9 cellular contexts compared by ENCODE assay signal in genomic region chr2:68769586-68770270, GRCh38. TPM values are rescaled to one million over a fixed set of nuclear protein-coding genes. Genes with fewer than 3 reads are reported as not detected.
DNase-seq lines count a peak whose midpoint lies in the region; ATAC-seq and TF ChIP-seq lines count a peak whose summit lies in the region.
"Had no signal": no experiment of that assay in that cellular context is flagged by ENCODE, and none has a peak within 500 bp of the region (broad histone marks: within the 10 kb centered on the region; RNA-seq: fewer than 3 reads in every experiment).

No MANE protein-coding gene starts in this region.

- ATAC-seq in activated T-cell treated with anti-CD3 and anti-CD28 coated beads, Interleukin-2, amount 50 U/mL, for 72 hours (replicated peaks in 1 of 2): no peak
- ATAC-seq in left lung (no peak), GM18868 (IDR thresholded peaks at IDR 0.05; ENCODE audit: unreplicated experiment) (no peak)

- no peaks in the 10 kb centered on the region for H3K27me3 ChIP-seq in left lung
- H3K27me3 ChIP-seq in transverse colon: no peaks in the 10 kb centered on the region

- no peak for TF ChIP-seq POLR2A in transverse colon (IDR thresholded peaks at IDR 0.05)

- no peak for TF ChIP-seq EP300 in transverse colon (IDR thresholded peaks at IDR 0.05; ENCODE audit: low read depth)

- H3K4me1 Mint-ChIP-seq in activated naive CD4-positive, alpha-beta T cell treated with anti-CD3 and anti-CD28 coated beads, Interleukin-2, amount 50 U/mL, for 24 hours: peaks cover 99% of the 10 kb centered on the region
- H3K4me1 Mint-ChIP-seq in activated T-cell treated with anti-CD3 and anti-CD28 coated beads, Interleukin-2, amount 50 U/mL, for 72 hours (ENCODE audit: low read depth): peaks cover 100% of the 10 kb centered on the region

- intact Hi-C loops in left lung (cut with DNase I) (no loop called here), transverse colon (cut with DNase I; ENCODE audit: low total_unique reads) (no loop called here)

- 76 to 80% methylated on average over 5 to 6 of the region's 6 CpGs for WGBS in transverse colon (ENCODE audit: low coverage in 1 of 2), 2 donors

- H3K27ac Mint-ChIP-seq in activated naive CD4-positive, alpha-beta T cell treated with anti-CD3 and anti-CD28 coated beads, Interleukin-2, amount 50 U/mL, for 24 hours: peak overlapping the region; percentile 92
- H3K27ac Mint-ChIP-seq in activated T-cell treated with anti-CD3 and anti-CD28 coated beads, Interleukin-2, amount 50 U/mL, for 72 hours: peak overlapping the region; percentile 27

- DNase-seq in activated naive CD4-positive, alpha-beta T cell treated with Interleukin-2 at 50 U/mL for 16 hours: no peak
- no peak for DNase-seq in activated T-cell treated with anti-CD3 and anti-CD28 coated beads, Interleukin-2, amount 50 U/mL, for 72 hours
- DNase-seq in left lung: no peak
- DNase-seq in transverse colon: no peak
- no peak for DNase-seq in NCI-H1048 (lab: John Stamatoyannopoulos, UW)
- DNase-seq in iPS-NIHi7 (ENCODE audit: extremely low spot score): no peak
- DNase-seq: NCI-H345 had no signal

- H3K9me3 ChIP-seq in left lung: no peaks in the 10 kb centered on the region
- H3K9me3 ChIP-seq in transverse colon: no peaks in the 10 kb centered on the region

- H3K27ac ChIP-seq in left lung (peak overlapping the region; percentile 76 to 91), transverse colon (peak overlapping the region; percentile 55 to 79 (median 65))

- in situ Hi-C loops in transverse colon (cut with MboI; ENCODE audit: low pct_ligation_motif_present in 1 of 4, low pct_unique_long_range_greater_than_20kb in 1 of 4, low sequenced_read_pairs in 3 of 4): no loop called here

- TF ChIP-seq CTCF in left lung (IDR thresholded peaks at IDR 0.05) (no peak), transverse colon (IDR thresholded peaks at IDR 0.05) (no peak)

- H3K4me1 ChIP-seq in left lung: peaks cover 48 to 99% of the 10 kb centered on the region in 2 donors
- peaks cover 2 to 73% (median 15%) of the 10 kb centered on the region in 4 donors for H3K4me1 ChIP-seq in transverse colon

- no peaks in the 10 kb centered on the region for H3K9me3 Mint-ChIP-seq in activated naive CD4-positive, alpha-beta T cell treated with anti-CD3 and anti-CD28 coated beads, Interleukin-2, amount 50 U/mL, for 24 hours
- no peaks in the 10 kb centered on the region for H3K9me3 Mint-ChIP-seq in activated T-cell treated with anti-CD3 and anti-CD28 coated beads, Interleukin-2, amount 50 U/mL, for 72 hours

- H3K4me3 Mint-ChIP-seq in activated naive CD4-positive, alpha-beta T cell treated with anti-CD3 and anti-CD28 coated beads, Interleukin-2, amount 50 U/mL, for 24 hours: peak overlapping the region; percentile 60
- peak overlapping the region; percentile 67 to 77 for H3K4me3 Mint-ChIP-seq in activated T-cell treated with anti-CD3 and anti-CD28 coated beads, Interleukin-2, amount 50 U/mL, for 72 hours

- H3K27me3 Mint-ChIP-seq in activated naive CD4-positive, alpha-beta T cell treated with anti-CD3 and anti-CD28 coated beads, Interleukin-2, amount 50 U/mL, for 24 hours: no peaks in the 10 kb centered on the region
- no peaks in the 10 kb centered on the region for H3K27me3 Mint-ChIP-seq in activated T-cell treated with anti-CD3 and anti-CD28 coated beads, Interleukin-2, amount 50 U/mL, for 72 hours (ENCODE audit: low read depth)

- H3K4me3 ChIP-seq in left lung (no peak overlapping the region), transverse colon (no peak overlapping the region)

- no peaks in the 10 kb centered on the region for H3K36me3 ChIP-seq in left lung
- no peaks in the 10 kb centered on the region for H3K36me3 ChIP-seq in transverse colon

- H3K36me3 Mint-ChIP-seq in activated naive CD4-positive, alpha-beta T cell treated with anti-CD3 and anti-CD28 coated beads, Interleukin-2, amount 50 U/mL, for 24 hours: peaks cover 3% of the 10 kb centered on the region
- peaks cover 0 to 8% of the 10 kb centered on the region in 2 donors for H3K36me3 Mint-ChIP-seq in activated T-cell treated with anti-CD3 and anti-CD28 coated beads, Interleukin-2, amount 50 U/mL, for 72 hours (ENCODE audit: insufficient read depth in 2 of 2)

RNA-seq across cellular contexts. Expression of gene ARHGAP25, which starts 35.1 kb away (rescaled TPM):
- 10 to 100 TPM; 38.3 to 49.5 TPM for total RNA-seq in activated T-cell treated with anti-CD3 and anti-CD28 coated beads, Interleukin-2, amount 50 U/mL, for 72 hours
- total RNA-seq in left lung (10 to 100 TPM; 16.5 to 43.5 TPM), transverse colon (10 to 100 TPM in 2 of 4 donors, 1 to 10 TPM in 2; 2.2 to 11.6 (median 7.2) TPM)
